ENCODE assay signal across 1 cellular context in the genomic region with DNA sequence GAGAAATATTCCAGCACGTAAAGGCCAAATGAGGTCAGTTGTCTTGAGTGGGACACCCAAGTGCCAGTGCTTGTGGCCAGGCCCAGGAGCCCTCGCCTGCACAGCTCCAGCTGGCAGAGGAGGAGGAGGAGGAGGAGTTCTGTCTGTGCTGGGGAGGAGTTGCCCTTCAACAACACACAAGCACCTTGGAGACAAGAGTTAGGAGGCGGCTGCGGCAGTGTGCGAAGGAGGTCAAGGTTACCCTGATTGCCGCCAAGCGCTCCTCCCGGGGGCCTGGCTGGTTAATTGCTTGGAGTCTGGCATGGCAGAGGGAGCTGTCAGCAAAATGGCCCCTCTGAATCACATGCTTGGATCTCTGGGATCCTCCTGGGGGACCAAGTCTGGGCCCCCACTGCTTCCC.
TF ChIP-seq lines count a peak whose summit lies in the region.

No MANE protein-coding gene starts in this region.

TF ChIP-seq in GM23338, 12 proteins besides CTCF, POLR2A, EP300 and RAD21 (continued from another document):
- TF ChIP-seq, protein P1, sequence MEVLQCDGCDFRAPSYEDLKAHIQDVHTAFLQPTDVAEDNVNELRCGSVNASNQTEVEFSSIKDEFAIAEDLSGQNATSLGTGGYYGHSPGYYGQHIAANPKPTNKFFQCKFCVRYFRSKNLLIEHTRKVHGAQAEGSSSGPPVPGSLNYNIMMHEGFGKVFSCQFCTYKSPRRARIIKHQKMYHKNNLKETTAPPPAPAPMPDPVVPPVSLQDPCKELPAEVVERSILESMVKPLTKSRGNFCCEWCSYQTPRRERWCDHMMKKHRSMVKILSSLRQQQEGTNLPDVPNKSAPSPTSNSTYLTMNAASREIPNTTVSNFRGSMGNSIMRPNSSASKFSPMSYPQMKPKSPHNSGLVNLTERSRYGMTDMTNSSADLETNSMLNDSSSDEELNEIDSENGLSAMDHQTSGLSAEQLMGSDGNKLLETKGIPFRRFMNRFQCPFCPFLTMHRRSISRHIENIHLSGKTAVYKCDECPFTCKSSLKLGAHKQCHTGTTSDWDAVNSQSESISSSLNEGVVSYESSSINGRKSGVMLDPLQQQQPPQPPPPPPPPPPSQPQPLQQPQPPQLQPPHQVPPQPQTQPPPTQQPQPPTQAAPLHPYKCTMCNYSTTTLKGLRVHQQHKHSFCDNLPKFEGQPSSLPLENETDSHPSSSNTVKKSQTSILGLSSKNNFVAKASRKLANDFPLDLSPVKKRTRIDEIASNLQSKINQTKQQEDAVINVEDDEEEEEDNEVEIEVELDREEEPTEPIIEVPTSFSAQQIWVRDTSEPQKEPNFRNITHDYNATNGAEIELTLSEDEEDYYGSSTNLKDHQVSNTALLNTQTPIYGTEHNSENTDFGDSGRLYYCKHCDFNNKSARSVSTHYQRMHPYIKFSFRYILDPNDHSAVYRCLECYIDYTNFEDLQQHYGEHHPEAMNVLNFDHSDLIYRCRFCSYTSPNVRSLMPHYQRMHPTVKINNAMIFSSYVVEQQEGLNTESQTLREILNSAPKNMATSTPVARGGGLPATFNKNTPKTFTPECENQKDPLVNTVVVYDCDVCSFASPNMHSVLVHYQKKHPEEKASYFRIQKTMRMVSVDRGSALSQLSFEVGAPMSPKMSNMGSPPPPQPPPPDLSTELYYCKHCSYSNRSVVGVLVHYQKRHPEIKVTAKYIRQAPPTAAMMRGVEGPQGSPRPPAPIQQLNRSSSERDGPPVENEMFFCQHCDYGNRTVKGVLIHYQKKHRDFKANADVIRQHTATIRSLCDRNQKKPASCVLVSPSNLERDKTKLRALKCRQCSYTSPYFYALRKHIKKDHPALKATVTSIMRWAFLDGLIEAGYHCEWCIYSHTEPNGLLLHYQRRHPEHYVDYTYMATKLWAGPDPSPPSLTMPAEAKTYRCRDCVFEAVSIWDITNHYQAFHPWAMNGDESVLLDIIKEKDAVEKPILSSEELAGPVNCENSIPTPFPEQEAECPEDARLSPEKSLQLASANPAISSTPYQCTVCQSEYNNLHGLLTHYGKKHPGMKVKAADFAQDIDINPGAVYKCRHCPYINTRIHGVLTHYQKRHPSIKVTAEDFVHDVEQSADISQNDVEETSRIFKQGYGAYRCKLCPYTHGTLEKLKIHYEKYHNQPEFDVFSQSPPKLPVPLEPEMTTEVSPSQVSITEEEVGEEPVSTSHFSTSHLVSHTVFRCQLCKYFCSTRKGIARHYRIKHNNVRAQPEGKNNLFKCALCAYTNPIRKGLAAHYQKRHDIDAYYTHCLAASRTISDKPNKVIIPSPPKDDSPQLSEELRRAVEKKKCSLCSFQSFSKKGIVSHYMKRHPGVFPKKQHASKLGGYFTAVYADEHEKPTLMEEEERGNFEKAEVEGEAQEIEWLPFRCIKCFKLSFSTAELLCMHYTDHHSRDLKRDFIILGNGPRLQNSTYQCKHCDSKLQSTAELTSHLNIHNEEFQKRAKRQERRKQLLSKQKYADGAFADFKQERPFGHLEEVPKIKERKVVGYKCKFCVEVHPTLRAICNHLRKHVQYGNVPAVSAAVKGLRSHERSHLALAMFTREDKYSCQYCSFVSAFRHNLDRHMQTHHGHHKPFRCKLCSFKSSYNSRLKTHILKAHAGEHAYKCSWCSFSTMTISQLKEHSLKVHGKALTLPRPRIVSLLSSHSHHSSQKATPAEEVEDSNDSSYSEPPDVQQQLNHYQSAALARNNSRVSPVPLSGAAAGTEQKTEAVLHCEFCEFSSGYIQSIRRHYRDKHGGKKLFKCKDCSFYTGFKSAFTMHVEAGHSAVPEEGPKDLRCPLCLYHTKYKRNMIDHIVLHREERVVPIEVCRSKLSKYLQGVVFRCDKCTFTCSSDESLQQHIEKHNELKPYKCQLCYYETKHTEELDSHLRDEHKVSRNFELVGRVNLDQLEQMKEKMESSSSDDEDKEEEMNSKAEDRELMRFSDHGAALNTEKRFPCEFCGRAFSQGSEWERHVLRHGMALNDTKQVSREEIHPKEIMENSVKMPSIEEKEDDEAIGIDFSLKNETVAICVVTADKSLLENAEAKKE (CRISPR knock-in tag; IDR thresholded peaks at IDR 0.05), result no peak
- TF ChIP-seq NANOG (IDR thresholded peaks at IDR 0.05; ENCODE audit: borderline replicate concordance) (no peak), JUNB (IDR thresholded peaks at IDR 0.05; ENCODE audit: unreplicated experiment) (no peak), ETS1 (IDR thresholded peaks at IDR 0.05) (no peak), REST (IDR thresholded peaks at IDR 0.05; ENCODE audit: unreplicated experiment) (no peak)
